Comparison of ENCODE assay signal across 30 cellular contexts in the genomic region with DNA sequence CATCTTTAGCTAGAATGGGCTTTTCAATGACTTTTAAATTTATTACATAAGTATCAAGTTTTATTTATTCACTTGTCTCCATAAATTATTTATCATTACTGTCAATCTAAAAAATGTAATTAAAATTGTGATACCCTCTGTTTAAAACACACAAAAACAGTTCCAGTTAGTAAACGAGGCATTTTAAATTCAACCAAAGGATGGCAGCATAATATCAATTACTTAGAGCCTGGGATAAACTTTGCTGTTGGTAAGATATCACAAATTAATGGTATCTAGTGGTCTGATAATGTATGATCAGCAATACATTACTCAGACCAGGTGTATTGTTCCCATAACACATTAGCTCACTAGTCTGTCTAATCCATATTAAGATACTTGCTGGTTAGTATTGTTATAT. TPM values are rescaled to one million over a fixed set of nuclear protein-coding genes. Genes with fewer than 3 reads are reported as not detected.
DNase-seq lines count a peak whose midpoint lies in the region; ATAC-seq and TF ChIP-seq lines count a peak whose summit lies in the region.
"Had no signal": no experiment of that assay in that cellular context is flagged by ENCODE, and none has a peak within 500 bp of the region (broad histone marks: within the 10 kb centered on the region; RNA-seq: fewer than 3 reads in every experiment).

No MANE protein-coding gene starts in this region.

- H2AFZ ChIP-seq in SK-N-SH (ENCODE audit: low read depth): no peak overlapping the region

- no peak for DNase-seq in SK-N-SH
- no peak for DNase-seq in RWPE1 (ENCODE audit: low spot score)
- peak; percentile 23 for DNase-seq in fibroblast of pulmonary artery (ENCODE audit: low read depth)
- no peak for DNase-seq in endothelial cell (ENCODE audit: low spot score)
- DNase-seq in NCI-H2029 treated with DMSO at 0.1 percent for 48 hours (lab: John Stamatoyannopoulos, UW): no peak
- no peak for DNase-seq in RKO (ENCODE audit: low spot score)
- DNase-seq in uterus: no peak
- DNase-seq: activated CD8-positive, alpha-beta T cell treated with anti-CD3 and anti-CD28 coated beads, Interleukin-2, amount 10 ng/mL, durations not matched to agents 7 days and 5 days; activated naive CD4-positive, alpha-beta T cell treated with anti-CD3 and anti-CD28 coated beads for 36 hours; activated T-cell treated with anti-CD3 and anti-CD28 coated beads, Interleukin-2, amount 50 U/mL, for 4 hours; anterior cingulate cortex; central memory CD4-positive, alpha-beta T cell; effector CD4-positive, alpha-beta T cell; GDM1; NCI-H1048; NCI-H2081; NCI-H446 treated with DMSO at 0.1 percent for 48 hours; NK-92 treated with Interleukin-12 subunit alpha and Interleukin-12 subunit beta, amount 100 ng/mL, for 24 hours; nucleus accumbens; stimulated activated CD4-positive, alpha-beta T cell treated with anti-CD3 and anti-CD28 coated beads, Interleukin-12 subunit alpha, Interleukin-12 subunit beta, amount 100 ng/mL, for 4 hours; stimulated activated CD8-positive, alpha-beta memory T cell treated with anti-CD3 and anti-CD28 coated beads, Interleukin-4, amount 100 ng/mL, for 48 hours; T1000 had no signal

- peaks cover 3% of the 10 kb centered on the region for H3K27me3 Mint-ChIP-seq in endothelial cell (ENCODE audit: unreplicated experiment)

- H3K27me3 ChIP-seq in SK-N-SH (ENCODE audit: insufficient read depth) (peaks cover 14% of the 10 kb centered on the region; the same call in 1 of the 2 replicates), uterus (no peaks in the 10 kb centered on the region)

- intact Hi-C loops in uterus (cut with DNase I; ENCODE audit: low total_unique reads): no loop called here

- no peaks in the 10 kb centered on the region for H3K36me3 Mint-ChIP-seq in endothelial cell (ENCODE audit: low read depth, unreplicated experiment)

- no peaks in the 10 kb centered on the region for H3K9me3 ChIP-seq in SK-N-SH
- H3K9me3 ChIP-seq in uterus: no peaks in the 10 kb centered on the region

- H3K36me3 ChIP-seq in SK-N-SH (replicated peaks in 1 of 2; ENCODE audit: control insufficient read depth in 1 of 2, insufficient read depth in 2 of 2, low read length in 1 of 2) (no peaks in the 10 kb centered on the region), uterus (no peaks in the 10 kb centered on the region)

- peak; percentile 51 for TF ChIP-seq CTCF in SK-N-SH (IDR thresholded peaks at IDR 0.05)
- no peak for TF ChIP-seq CTCF in RWPE1 (conservative IDR thresholded peaks at IDR 0.05; ENCODE audit: low read depth)
- peak; percentile 21 for TF ChIP-seq CTCF in fibroblast of pulmonary artery (IDR thresholded peaks at IDR 0.05; ENCODE audit: low read length, missing control alignments)
- no peak for TF ChIP-seq CTCF in endothelial cell (IDR thresholded peaks at IDR 0.05; ENCODE audit: unreplicated experiment)
- TF ChIP-seq CTCF in uterus (IDR thresholded peaks at IDR 0.05): no peak

- H3K9me2 ChIP-seq in SK-N-SH: no peaks in the 10 kb centered on the region

- H4K20me1 ChIP-seq in SK-N-SH (ENCODE audit: insufficient read depth): no peaks in the 10 kb centered on the region

- ATAC-seq in SK-N-SH treated with all-trans-retinoic acid at 6 μM for 48 hours: no peak
- ATAC-seq: activated CD4-positive, CD25-positive, alpha-beta regulatory T cell treated with anti-CD3 and anti-CD28 coated beads, Interleukin-2, amount 50 U/mL, for 24 hours; activated CD8-positive, alpha-beta T cell treated with anti-CD3 and anti-CD28 coated beads, Interleukin-2, amount 10 ng/mL, durations not matched to agents 7 days and 5 days; activated T-cell treated with anti-CD3 and anti-CD28 coated beads, Interleukin-2, amount 50 U/mL, for 4 hours had no signal

- H3K4me1 Mint-ChIP-seq in endothelial cell (ENCODE audit: unreplicated experiment): peaks cover 11% of the 10 kb centered on the region

- CTCF ChIA-PET in SK-N-SH (lab: Yijun Ruan, JAX) (interaction anchor here (0.7 to 0.9 kb wide), 2 partner anchors 9 to 96 kb away, joined by 3 read pairs; a partner anchor contains a TSS), RWPE1 (lab: Yijun Ruan, JAX) (interaction anchor here (1.2 kb wide), 1 partner anchor 13 kb away, joined by 3 read pairs; no protein-coding TSS in a partner anchor)

- no peak overlapping the region for H3K9ac ChIP-seq in SK-N-SH
- H3K9ac ChIP-seq: KMS-11 had no signal

- no peak for TF ChIP-seq EP300 in SK-N-SH (IDR thresholded peaks at IDR 0.05; ENCODE audit: borderline replicate concordance in 1 of 2, low read depth in 1 of 2, low read length in 1 of 2)

- TF ChIP-seq RAD21 in SK-N-SH (IDR thresholded peaks at IDR 0.05; ENCODE audit: low read length): no peak

- H3K27ac Mint-ChIP-seq in endothelial cell (ENCODE audit: unreplicated experiment): no peak overlapping the region
- H3K27ac Mint-ChIP-seq: activated CD8-positive, alpha-beta T cell treated with anti-CD3 and anti-CD28 coated beads, Interleukin-2, amount 10 ng/mL, durations not matched to agents 7 days and 5 days; activated naive CD4-positive, alpha-beta T cell treated with anti-CD3 and anti-CD28 coated beads for 36 hours had no signal

- H3F3A ChIP-seq in SK-N-SH (replicated peaks; ENCODE audit: insufficient read depth): no peaks in the 10 kb centered on the region

- H3K4me1 ChIP-seq in SK-N-SH (ENCODE audit: control insufficient read depth in 1 of 2, insufficient read depth in 2 of 2, low read depth in 1 of 2, low read length in 1 of 2): no peaks in the 10 kb centered on the region
- no peaks in the 10 kb centered on the region for H3K4me1 ChIP-seq in uterus

- H3K27ac ChIP-seq in SK-N-SH (ENCODE audit: low read depth in 2 of 2, low read length in 1 of 2): no peak overlapping the region
- H3K27ac ChIP-seq in RWPE1: peak overlapping the region; percentile 30
- H3K27ac ChIP-seq in uterus: no peak overlapping the region
- H3K27ac ChIP-seq: KMS-11 had no signal

- no peak for TF ChIP-seq POLR2A in uterus (IDR thresholded peaks at IDR 0.05)

- no peak overlapping the region for H3K4me3 ChIP-seq in SK-N-SH (ENCODE audit: low read depth in 2 of 2, low read length in 1 of 2)
- H3K4me3 ChIP-seq in fibroblast of pulmonary artery (replicated peaks; ENCODE audit: low read depth, low read length): no peak overlapping the region
- H3K4me3 ChIP-seq in uterus: no peak overlapping the region
- H3K4me3 ChIP-seq: lung had no signal

- no peaks in the 10 kb centered on the region for H3K9me3 Mint-ChIP-seq in endothelial cell (ENCODE audit: unreplicated experiment)
- H3K9me3 Mint-ChIP-seq: activated naive CD4-positive, alpha-beta T cell treated with anti-CD3 and anti-CD28 coated beads for 36 hours; activated T-cell treated with anti-CD3 and anti-CD28 coated beads, Interleukin-2, amount 50 U/mL, for 4 hours had no signal

- H3K79me2 ChIP-seq in SK-N-SH (ENCODE audit: insufficient read depth): no peaks in the 10 kb centered on the region

- H3K4me2 ChIP-seq in SK-N-SH: no peak overlapping the region
- H3K4me2 ChIP-seq: KMS-11 had no signal

- POLR2A ChIA-PET in SK-N-SH (lab: Yijun Ruan, JAX) (no interaction called here), RWPE1 (lab: Yijun Ruan, JAX; ENCODE audit: low non-redundant PET) (no interaction called here)

- 14% methylated on average over 1 of the region's 1 CpG for WGBS in SK-N-SH (ENCODE audit: low lambda C conversion rate)

- H3K4me3 Mint-ChIP-seq in endothelial cell (ENCODE audit: unreplicated experiment): no peak overlapping the region
- H3K4me3 Mint-ChIP-seq: activated CD8-positive, alpha-beta T cell treated with anti-CD3 and anti-CD28 coated beads, Interleukin-2, amount 10 ng/mL, durations not matched to agents 7 days and 5 days; activated naive CD4-positive, alpha-beta T cell treated with anti-CD3 and anti-CD28 coated beads for 36 hours; activated T-cell treated with anti-CD3 and anti-CD28 coated beads, Interleukin-2, amount 50 U/mL, for 4 hours had no signal

TF ChIP-seq in SK-N-SH, 30 proteins besides CTCF, POLR2A, EP300 and RAD21:
- TF ChIP-seq, protein P1, sequence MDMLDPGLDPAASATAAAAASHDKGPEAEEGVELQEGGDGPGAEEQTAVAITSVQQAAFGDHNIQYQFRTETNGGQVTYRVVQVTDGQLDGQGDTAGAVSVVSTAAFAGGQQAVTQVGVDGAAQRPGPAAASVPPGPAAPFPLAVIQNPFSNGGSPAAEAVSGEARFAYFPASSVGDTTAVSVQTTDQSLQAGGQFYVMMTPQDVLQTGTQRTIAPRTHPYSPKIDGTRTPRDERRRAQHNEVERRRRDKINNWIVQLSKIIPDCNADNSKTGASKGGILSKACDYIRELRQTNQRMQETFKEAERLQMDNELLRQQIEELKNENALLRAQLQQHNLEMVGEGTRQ (IDR thresholded peaks at IDR 0.05; ENCODE audit: borderline replicate concordance, low read depth, low read length): no peak
- no peak for TF ChIP-seq GABPA (IDR thresholded peaks at IDR 0.05; ENCODE audit: low read depth)
TF ChIP-seq in SK-N-SH: peak in this region for 0.

TF ChIP-seq in SK-N-SH treated with all-trans-retinoic acid at 6 μM for 48 hours, 23 proteins besides CTCF, POLR2A, EP300 and RAD21 (continues in another document):
- TF ChIP-seq, protein P2, sequence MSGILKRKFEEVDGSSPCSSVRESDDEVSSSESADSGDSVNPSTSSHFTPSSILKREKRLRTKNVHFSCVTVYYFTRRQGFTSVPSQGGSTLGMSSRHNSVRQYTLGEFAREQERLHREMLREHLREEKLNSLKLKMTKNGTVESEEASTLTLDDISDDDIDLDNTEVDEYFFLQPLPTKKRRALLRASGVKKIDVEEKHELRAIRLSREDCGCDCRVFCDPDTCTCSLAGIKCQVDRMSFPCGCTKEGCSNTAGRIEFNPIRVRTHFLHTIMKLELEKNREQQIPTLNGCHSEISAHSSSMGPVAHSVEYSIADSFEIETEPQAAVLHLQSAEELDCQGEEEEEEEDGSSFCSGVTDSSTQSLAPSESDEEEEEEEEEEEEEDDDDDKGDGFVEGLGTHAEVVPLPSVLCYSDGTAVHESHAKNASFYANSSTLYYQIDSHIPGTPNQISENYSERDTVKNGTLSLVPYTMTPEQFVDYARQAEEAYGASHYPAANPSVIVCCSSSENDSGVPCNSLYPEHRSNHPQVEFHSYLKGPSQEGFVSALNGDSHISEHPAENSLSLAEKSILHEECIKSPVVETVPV (CRISPR knock-in tag; IDR thresholded peaks at IDR 0.05): no peak
- TF ChIP-seq GLIS3 (CRISPR knock-in tag; IDR thresholded peaks at IDR 0.05): no peak
- no peak for TF ChIP-seq ZNF8 (CRISPR knock-in tag; IDR thresholded peaks at IDR 0.05)

RNA-seq across cellular contexts. Expression of a gene that starts 9.6 kb away (rescaled TPM):
- 0.05 and 0.08 TPM in 2 replicates for polyA plus RNA-seq in SK-N-SH (2012; rRNA removed)
- not detected in 2 replicates for polyA plus RNA-seq in SK-N-SH (2012; cell fraction: cytosol; rRNA removed)
- 0.16 and 0.42 TPM in 2 replicates for polyA plus RNA-seq in SK-N-SH (2012; cell fraction: nucleus; rRNA removed)
- not detected for total RNA-seq in endothelial cell (ENCODE audit: unreplicated experiment)
- 1 to 10 TPM in 1 of 4 donors, not detected in 3; 1.9 TPM for total RNA-seq in uterus
- total RNA-seq: A172; activated CD8-positive, alpha-beta T cell treated with anti-CD3 and anti-CD28 coated beads, Interleukin-2, amount 10 ng/mL, durations not matched to agents 7 days and 5 days; activated naive CD4-positive, alpha-beta T cell treated with anti-CD3 and anti-CD28 coated beads for 36 hours; activated T-cell treated with anti-CD3 and anti-CD28 coated beads, Interleukin-2, amount 50 U/mL, for 4 hours; lung had no signal

RNA-seq across cellular contexts. Expression of a gene that starts 51.5 kb away (rescaled TPM):
- not detected in 2 replicates for polyA plus RNA-seq in SK-N-SH (2012; rRNA removed)
- not detected in 2 replicates for polyA plus RNA-seq in SK-N-SH (2012; cell fraction: cytosol; rRNA removed)
- not detected in 2 replicates for polyA plus RNA-seq in SK-N-SH (2012; cell fraction: nucleus; rRNA removed)
- total RNA-seq in endothelial cell (ENCODE audit: unreplicated experiment) (not detected), uterus (not detected)
- total RNA-seq: A172; activated CD8-positive, alpha-beta T cell treated with anti-CD3 and anti-CD28 coated beads, Interleukin-2, amount 10 ng/mL, durations not matched to agents 7 days and 5 days; activated naive CD4-positive, alpha-beta T cell treated with anti-CD3 and anti-CD28 coated beads for 36 hours; activated T-cell treated with anti-CD3 and anti-CD28 coated beads, Interleukin-2, amount 50 U/mL, for 4 hours; lung; RPMI7951; ureter had no signal
- polyA plus RNA-seq: keratinocyte had no signal

Comparison
In these comparisons a context has a peak if more than half of its experiments do, and no peak if none do; other contexts are left out.
1. CTCF ChIP-seq: peak in SK-N-SH (single experiment) and fibroblast of pulmonary artery (single experiment); none in RWPE1 (single experiment), endothelial cell (single experiment) and uterus (0 of 4).